ENCODE assay signal across 23 cellular contexts in the genomic region with DNA sequence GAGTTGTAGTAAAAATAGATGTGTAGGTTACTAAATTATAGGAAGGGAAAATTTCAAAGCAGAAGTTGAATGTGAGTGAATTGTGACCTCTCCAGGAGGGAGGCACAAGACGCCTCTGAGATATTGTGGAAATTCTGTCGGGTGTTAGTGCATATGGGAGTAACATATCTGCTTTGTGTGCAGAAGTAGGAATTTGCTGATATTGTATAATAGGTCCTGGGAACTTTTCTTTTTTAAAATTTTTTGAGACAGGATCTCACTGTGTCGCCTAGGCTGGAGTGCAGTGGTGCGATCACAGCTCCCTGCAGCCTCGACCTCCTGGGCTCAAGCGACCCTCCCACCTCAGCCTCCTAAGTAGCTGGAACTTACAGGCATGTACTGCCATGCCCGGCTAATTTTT. TPM values are rescaled to one million over a fixed set of nuclear protein-coding genes. Genes with fewer than 3 reads are reported as not detected.
DNase-seq lines count a peak whose midpoint lies in the region; ATAC-seq, FAIRE-seq and TF ChIP-seq lines count a peak whose summit lies in the region.
"Had no signal": no experiment of that assay in that cellular context is flagged by ENCODE, and none has a peak within 500 bp of the region (broad histone marks: within the 10 kb centered on the region; RNA-seq: fewer than 3 reads in every experiment).

No MANE protein-coding gene starts in this region.

- no peak for ATAC-seq in HepG2
- no peak for ATAC-seq in right lobe of liver
- ATAC-seq in Right ventricle myocardium superior (ENCODE audit: poor library complexity), result no peak
- ATAC-seq: HCT116 had no signal

- no peaks in the 10 kb centered on the region for H3K4me1 ChIP-seq in HepG2 (ENCODE audit: insufficient read depth, low read length)
- peaks cover 0 to 15% (median 7%) of the 10 kb centered on the region in 4 donors for H3K4me1 ChIP-seq in right lobe of liver
- peaks cover 3% of the 10 kb centered on the region for H3K4me1 ChIP-seq in astrocyte (ENCODE audit: insufficient read depth, low read length)
- H3K4me1 ChIP-seq: BE2C had no signal

- in situ Hi-C loops in HepG2 (cut with HindIII; ENCODE audit: extremely low pct_ligation_motif_present, low pct_unique_long_range_greater_than_20kb), result no loop called here

- H3K4me3 ChIP-seq in HepG2 (replicated peaks in 1 of 3; ENCODE audit: insufficient read depth in 1 of 3, low read depth in 2 of 3, low read length in 3 of 3) (no peak overlapping the region), right lobe of liver (no peak overlapping the region), astrocyte (ENCODE audit: insufficient read depth, low read depth, low read length) (no peak overlapping the region)
- H3K4me3 ChIP-seq: BLaER1 treated with 17β-estradiol and CSF1 and Interleukin-3, amounts not matched to agents 10 nM and 100 nM; GM23248 had no signal

- no peaks in the 10 kb centered on the region for H3K9me3 ChIP-seq in HepG2 (ENCODE audit: low read length)
- no peaks in the 10 kb centered on the region for H3K9me3 ChIP-seq in right lobe of liver
- no peaks in the 10 kb centered on the region for H3K9me3 ChIP-seq in astrocyte (ENCODE audit: insufficient read depth, low read depth, low read length)
- H3K9me3 ChIP-seq: BE2C had no signal

- no peak overlapping the region for H2AFZ ChIP-seq in HepG2 (ENCODE audit: low read length)
- H2AFZ ChIP-seq in astrocyte (ENCODE audit: low read depth, low read length), result no peak overlapping the region
- H2AFZ ChIP-seq: GM23248 had no signal

- H3K79me2 ChIP-seq in HepG2 (ENCODE audit: insufficient read depth, low read length), result no peaks in the 10 kb centered on the region
- H3K79me2 ChIP-seq in astrocyte (ENCODE audit: insufficient read depth, low read length), result no peaks in the 10 kb centered on the region

- H3K36me3 ChIP-seq in HepG2 (replicated peaks in 1 of 2; ENCODE audit: control insufficient read depth in 1 of 2, insufficient read depth in 2 of 2, low read length in 2 of 2) (peaks cover 39 to 86% of the 10 kb centered on the region in 2 experiments), right lobe of liver (peaks cover 14 to 72% (median 44%) of the 10 kb centered on the region in 4 donors), astrocyte (ENCODE audit: insufficient read depth, low read length) (peaks cover 53% of the 10 kb centered on the region)

- no peaks in the 10 kb centered on the region for H3K9me3 Mint-ChIP-seq in astrocyte (ENCODE audit: unreplicated experiment)
- no peaks in the 10 kb centered on the region for H3K9me3 Mint-ChIP-seq in endothelial cell (ENCODE audit: unreplicated experiment)
- H3K9me3 Mint-ChIP-seq: CD4-positive, alpha-beta memory T cell; H9 had no signal

- H3K4me3 Mint-ChIP-seq in astrocyte (ENCODE audit: unreplicated experiment) (no peak overlapping the region), endothelial cell (ENCODE audit: unreplicated experiment) (peak overlapping the region; percentile 5)
- H3K4me3 Mint-ChIP-seq: CD14-positive monocyte; CD4-positive, alpha-beta memory T cell; H9 had no signal

- TF ChIP-seq CTCF in HepG2 (CRISPR knock-in tag; IDR thresholded peaks at IDR 0.05) (no peak), right lobe of liver (IDR thresholded peaks at IDR 0.05) (no peak), astrocyte (IDR thresholded peaks at IDR 0.05; ENCODE audit: insufficient read depth, low read depth, low read length) (no peak), endothelial cell (IDR thresholded peaks at IDR 0.05; ENCODE audit: unreplicated experiment) (no peak)

- H3K4me1 Mint-ChIP-seq in astrocyte (ENCODE audit: low read depth, unreplicated experiment) (peaks cover 5% of the 10 kb centered on the region), endothelial cell (ENCODE audit: unreplicated experiment) (no peaks in the 10 kb centered on the region)
- H3K4me1 Mint-ChIP-seq: CD4-positive, alpha-beta memory T cell had no signal

- no peaks in the 10 kb centered on the region for H3K27me3 Mint-ChIP-seq in astrocyte (ENCODE audit: low read depth, unreplicated experiment)
- no peaks in the 10 kb centered on the region for H3K27me3 Mint-ChIP-seq in endothelial cell (ENCODE audit: unreplicated experiment)
- H3K27me3 Mint-ChIP-seq: CD4-positive, alpha-beta memory T cell had no signal

- H3K4me2 ChIP-seq in HepG2 (ENCODE audit: low read depth, low read length), result no peak overlapping the region
- H3K4me2 ChIP-seq in astrocyte (ENCODE audit: low read length), result no peak overlapping the region
- H3K4me2 ChIP-seq: BLaER1 treated with 17β-estradiol and CSF1 and Interleukin-3, amounts not matched to agents 10 nM and 100 nM had no signal

- POLR2A ChIA-PET in HepG2 (lab: Yijun Ruan, JAX), result no interaction called here

- H3K9ac ChIP-seq in HepG2 (ENCODE audit: insufficient read depth, low read depth, low read length), result no peak overlapping the region
- no peak overlapping the region for H3K9ac ChIP-seq in astrocyte (ENCODE audit: low read length)
- H3K9ac ChIP-seq: BLaER1 treated with 17β-estradiol and CSF1 and Interleukin-3, amounts not matched to agents 10 nM and 100 nM; GM23248 had no signal

- TF ChIP-seq EP300 in HepG2 (IDR thresholded peaks at IDR 0.05; ENCODE audit: low read depth in 2 of 2, low read length in 2 of 2) (no peak), HepG2 (CRISPR knock-in tag; IDR thresholded peaks at IDR 0.05; ENCODE audit: borderline replicate concordance) (no peak)

- H3K27ac ChIP-seq in HepG2 (ENCODE audit: extremely low read length, insufficient read depth, low read length), result no peak overlapping the region
- H3K27ac ChIP-seq in right lobe of liver, result no peak overlapping the region
- no peak overlapping the region for H3K27ac ChIP-seq in astrocyte (ENCODE audit: low read depth, low read length)
- H3K27ac ChIP-seq: 22Rv1; BLaER1 treated with 17β-estradiol and CSF1 and Interleukin-3, amounts not matched to agents 10 nM and 100 nM; GM23248 had no signal

- intact Hi-C loops in HepG2 (cut with micrococcal nuclease; ENCODE audit: unreplicated experiment), result no loop called here
- intact Hi-C loops in right lobe of liver (cut with DNase I), result no loop called here
- intact Hi-C loops in Right ventricle myocardium superior (cut with DNase I), result no loop called here

- no peak for FAIRE-seq in HepG2 (lab: Jason Lieb, UNC)
- no peak for FAIRE-seq in astrocyte (lab: Jason Lieb, UNC)
- FAIRE-seq: A204.1, G401.6, GM12892 had no signal

- H4K20me1 ChIP-seq in HepG2 (ENCODE audit: insufficient read depth, low read length) (no peaks in the 10 kb centered on the region), astrocyte (ENCODE audit: insufficient read depth, low read length) (no peaks in the 10 kb centered on the region)

- DNase-seq in HepG2 (ENCODE audit: low spot score) (no peak), right lobe of liver (no peak), astrocyte (ENCODE audit: low read depth) (no peak), endothelial cell (ENCODE audit: low spot score) (no peak), DMS53 treated with DMSO at 0.1 percent for 48 hours (lab: John Stamatoyannopoulos, UW; ENCODE audit: unreplicated experiment) (no peak), Right ventricle myocardium superior (no peak)
- DNase-seq: ACHN; AML-193; BE2C; Calu3; CD4-positive, alpha-beta memory T cell; COR-L47; DMS53; DND-41; GM23248; H9 had no signal

- peak overlapping the region; percentile 47 for H3K27ac Mint-ChIP-seq in astrocyte (ENCODE audit: unreplicated experiment)
- no peak overlapping the region for H3K27ac Mint-ChIP-seq in endothelial cell (ENCODE audit: unreplicated experiment)
- H3K27ac Mint-ChIP-seq: CD4-positive, alpha-beta memory T cell had no signal

- BruUV-seq in HepG2 (replicated peaks; lab: Mats Ljungman, UMichigan), result no TSS peak

- TF ChIP-seq POLR2A in HepG2 (IDR thresholded peaks at IDR 0.05; ENCODE audit: insufficient read depth in 1 of 2, low read depth in 2 of 2, low read length in 2 of 2), result no peak
- no peak for TF ChIP-seq POLR2A in right lobe of liver (IDR thresholded peaks at IDR 0.05)

- H3K27me3 ChIP-seq in HepG2 (ENCODE audit: control insufficient read depth in 1 of 2, insufficient read depth in 2 of 2, low read length in 2 of 2) (no peaks in the 10 kb centered on the region), right lobe of liver (no peaks in the 10 kb centered on the region), astrocyte (ENCODE audit: insufficient read depth, low read length) (no peaks in the 10 kb centered on the region)
- H3K27me3 ChIP-seq: BE2C; BLaER1 treated with 17β-estradiol and CSF1 and Interleukin-3, amounts not matched to agents 10 nM and 100 nM had no signal

- H3K36me3 Mint-ChIP-seq in astrocyte (ENCODE audit: low read depth, unreplicated experiment) (peaks cover 24% of the 10 kb centered on the region), endothelial cell (ENCODE audit: low read depth, unreplicated experiment) (peaks cover 46% of the 10 kb centered on the region)

- TF ChIP-seq RAD21 in HepG2 (CRISPR knock-in tag; IDR thresholded peaks at IDR 0.05), result no peak

- 97% methylated on average over 7 of the region's 7 CpGs for WGBS in HepG2 (ENCODE audit: low lambda C conversion rate)
- WGBS in right lobe of liver (ENCODE audit: insufficient coverage, low coverage, low lambda C conversion rate, missing lambda C conversion rate), result 88% methylated on average over 3 of the region's 7 CpGs

- CTCF ChIA-PET in HepG2 (lab: Yijun Ruan, JAX; ENCODE audit: low intra/inter-chr PET ratio, low total read pairs), result no interaction called here

RNA-seq across cellular contexts. Expression of gene UBXN4, which starts 34.7 kb away (rescaled TPM):
- total RNA-seq in HepG2 (2016; rRNA removed; fragmentation: Illumina TruSeq; extraction: Trizol) (74.2 and 75.1 TPM in 2 replicates), right lobe of liver (10 to 100 TPM; 49.4 to 78.2 (median 62.5) TPM), astrocyte (78.3 and 79.4 TPM in 2 replicates), endothelial cell (ENCODE audit: unreplicated experiment) (101 TPM), Right ventricle myocardium superior (62.0 TPM)
- total RNA-seq in HepG2 (2016; cell fraction: cytosol; rRNA removed; fragmentation: Illumina TruSeq; extraction: Trizol; ENCODE audit: low read depth), result 40.4 and 45.3 TPM in 2 replicates
- 70.5 and 71.1 TPM in 2 replicates for total RNA-seq in HepG2 (2016; cell fraction: insoluble cytoplasmic fraction; rRNA removed; fragmentation: Illumina TruSeq; extraction: Trizol)
- 29.8 and 34.0 TPM in 2 replicates for total RNA-seq in HepG2 (2016; cell fraction: membrane; rRNA removed; fragmentation: Illumina TruSeq; extraction: Trizol)
- total RNA-seq in HepG2 (2016; cell fraction: nucleus; rRNA removed; fragmentation: Illumina TruSeq; extraction: Trizol), result 141 and 154 TPM in 2 replicates
- 85.3 and 104 TPM in 2 replicates for polyA plus RNA-seq in HepG2 (2011; rRNA removed)
- polyA plus RNA-seq in HepG2 (2011; cell fraction: cytosol; rRNA removed), result 22.4 and 39.6 TPM in 2 replicates
- polyA plus RNA-seq in HepG2 (2011; cell fraction: nucleus; rRNA removed), result 94.4 and 115 TPM in 2 replicates
- 80.1 and 83.5 TPM in 2 replicates for polyA plus RNA-seq in HepG2 (2012)
- polyA plus RNA-seq in HepG2 (2016; cell fraction: cytosol; fragmentation: Illumina TruSeq; extraction: Trizol; ENCODE audit: low read depth), result 3.6 and 4.1 TPM in 2 replicates
- polyA plus RNA-seq in HepG2 (2016; cell fraction: insoluble cytoplasmic fraction; fragmentation: Illumina TruSeq; extraction: Trizol; ENCODE audit: low read depth), result 91.1 and 96.1 TPM in 2 replicates
- 11.3 and 13.5 TPM in 2 replicates for polyA plus RNA-seq in HepG2 (2016; cell fraction: membrane; fragmentation: Illumina TruSeq; extraction: Trizol; ENCODE audit: low read depth)
- polyA plus RNA-seq in HepG2 (2016; cell fraction: nucleus; fragmentation: Illumina TruSeq; extraction: Trizol; ENCODE audit: insufficient read depth, low read depth), result 269 and 273 TPM in 2 replicates
- polyA minus RNA-seq in HepG2 (2011; rRNA and poly(A)+ RNA removed; ENCODE audit: low replicate concordance), result 22.1 and 48.2 TPM in 2 replicates
- polyA minus RNA-seq in HepG2 (2011; cell fraction: cytosol; rRNA and poly(A)+ RNA removed), result 52.9 and 56.1 TPM in 2 replicates
- 189 and 224 TPM in 2 replicates for polyA minus RNA-seq in HepG2 (2011; cell fraction: nucleus; rRNA and poly(A)+ RNA removed)
